1 cellular context compared by ENCODE assay signal in genomic region chr16:12613131-12613991, GRCh38.
TF ChIP-seq lines count a peak whose summit lies in the region.

No MANE protein-coding gene starts in this region.

TF ChIP-seq in HepG2, 621 proteins besides CTCF, POLR2A, EP300 and RAD21 (continued from another document):
- TF ChIP-seq, protein P1, sequence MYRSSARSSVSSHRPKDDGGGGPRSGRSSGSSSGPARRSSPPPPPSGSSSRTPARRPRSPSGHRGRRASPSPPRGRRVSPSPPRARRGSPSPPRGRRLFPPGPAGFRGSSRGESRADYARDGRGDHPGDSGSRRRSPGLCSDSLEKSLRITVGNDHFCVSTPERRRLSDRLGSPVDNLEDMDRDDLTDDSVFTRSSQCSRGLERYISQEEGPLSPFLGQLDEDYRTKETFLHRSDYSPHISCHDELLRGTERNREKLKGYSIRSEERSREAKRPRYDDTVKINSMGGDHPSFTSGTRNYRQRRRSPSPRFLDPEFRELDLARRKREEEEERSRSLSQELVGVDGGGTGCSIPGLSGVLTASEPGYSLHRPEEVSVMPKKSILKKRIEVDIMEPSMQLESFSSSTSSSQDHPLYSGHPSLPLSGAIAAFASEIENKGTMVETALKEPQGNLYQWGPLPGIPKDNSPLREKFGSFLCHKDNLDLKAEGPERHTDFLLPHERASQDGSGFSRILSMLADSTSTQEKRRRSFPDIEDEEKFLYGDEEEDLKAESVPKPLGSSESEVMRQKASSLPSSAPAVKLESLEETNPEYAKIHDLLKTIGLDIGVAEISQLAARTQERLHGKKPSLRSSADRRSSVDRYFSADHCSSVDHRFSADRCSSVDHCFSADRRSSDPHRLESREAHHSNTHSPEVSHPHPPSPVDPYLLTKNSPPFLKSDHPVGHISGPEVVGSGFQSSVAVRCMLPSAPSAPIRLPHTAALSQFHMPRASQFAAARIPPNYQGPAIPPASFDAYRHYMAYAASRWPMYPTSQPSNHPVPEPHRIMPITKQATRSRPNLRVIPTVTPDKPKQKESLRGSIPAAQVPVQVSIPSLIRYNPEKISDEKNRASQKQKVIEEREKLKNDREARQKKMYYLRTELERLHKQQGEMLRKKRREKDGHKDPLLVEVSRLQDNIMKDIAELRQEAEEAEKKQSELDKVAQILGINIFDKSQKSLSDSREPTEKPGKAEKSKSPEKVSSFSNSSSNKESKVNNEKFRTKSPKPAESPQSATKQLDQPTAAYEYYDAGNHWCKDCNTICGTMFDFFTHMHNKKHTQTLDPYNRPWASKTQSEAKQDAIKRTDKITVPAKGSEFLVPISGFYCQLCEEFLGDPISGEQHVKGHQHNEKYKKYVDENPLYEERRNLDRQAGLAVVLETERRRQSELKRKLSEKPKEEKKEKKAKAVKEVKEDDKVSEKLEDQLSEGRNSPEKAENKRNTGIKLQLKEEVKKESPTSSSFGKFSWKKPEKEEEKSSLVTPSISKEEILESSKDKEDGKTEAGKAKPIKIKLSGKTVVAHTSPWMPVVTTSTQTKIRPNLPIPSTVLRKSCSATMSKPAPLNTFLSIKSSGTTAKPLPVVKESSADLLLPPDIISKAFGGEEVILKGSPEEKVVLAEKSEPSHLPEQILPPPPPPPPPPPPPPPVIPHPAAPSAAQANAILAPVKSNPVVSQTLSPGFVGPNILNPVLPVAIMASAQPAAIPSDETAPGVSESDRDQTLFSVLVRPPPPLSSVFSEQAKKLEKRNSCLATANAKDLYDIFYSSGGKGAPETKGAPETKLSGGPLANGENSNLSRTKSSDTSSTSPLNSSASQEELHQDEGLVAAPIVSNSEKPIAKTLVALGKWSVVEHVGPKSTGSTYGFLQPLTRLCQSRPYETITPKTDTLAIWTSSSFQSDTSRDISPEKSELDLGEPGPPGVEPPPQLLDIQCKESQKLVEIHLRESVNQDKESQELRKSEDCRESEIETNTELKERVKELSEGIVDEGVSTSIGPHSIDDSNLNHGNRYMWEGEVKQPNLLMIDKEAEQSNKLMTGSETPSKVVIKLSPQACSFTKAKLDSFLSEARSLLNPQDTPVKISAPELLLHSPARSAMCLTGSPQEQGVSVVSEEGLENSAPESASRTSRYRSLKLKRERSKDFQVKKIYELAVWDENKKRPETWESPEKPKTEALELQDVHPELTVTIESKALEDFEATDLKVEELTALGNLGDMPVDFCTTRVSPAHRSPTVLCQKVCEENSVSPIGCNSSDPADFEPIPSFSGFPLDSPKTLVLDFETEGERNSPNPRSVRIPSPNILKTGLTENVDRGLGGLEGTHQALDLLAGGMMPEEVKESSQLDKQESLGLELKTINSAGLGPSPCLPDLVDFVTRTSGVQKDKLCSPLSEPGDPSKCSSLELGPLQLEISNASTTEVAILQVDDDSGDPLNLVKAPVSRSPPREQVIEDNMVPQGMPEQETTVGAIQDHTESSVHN (CRISPR knock-in tag; IDR thresholded peaks at IDR 0.05), result peak; percentile 88; the same call in 1 of the 2 replicates
- TF ChIP-seq ATF3 (CRISPR knock-in tag; IDR thresholded peaks at IDR 0.05) (peak; percentile 98), TRAFD1 (CRISPR knock-in tag; IDR thresholded peaks at IDR 0.05; ENCODE audit: borderline replicate concordance) (no peak), ZNF629 (CRISPR knock-in tag; conservative IDR thresholded peaks at IDR 0.05) (no peak), ARNTL (CRISPR knock-in tag; IDR thresholded peaks at IDR 0.05) (peak; percentile 96), ZNF615 (CRISPR knock-in tag; IDR thresholded peaks at IDR 0.05; ENCODE audit: borderline replicate concordance) (no peak), DR1 (CRISPR knock-in tag; IDR thresholded peaks at IDR 0.05) (no peak), PRDM4 (CRISPR knock-in tag; IDR thresholded peaks at IDR 0.05; ENCODE audit: borderline replicate concordance) (no peak), ZSCAN20 (CRISPR knock-in tag; IDR thresholded peaks at IDR 0.05; ENCODE audit: borderline replicate concordance) (no peak), AGO2 (optimal IDR thresholded peaks at IDR 0.05; ENCODE audit: low read depth, low read length) (no peak), GZF1 (CRISPR knock-in tag; IDR thresholded peaks at IDR 0.05) (no peak), MLX (CRISPR knock-in tag; IDR thresholded peaks at IDR 0.05) (peak; percentile 22; the same call in 1 of the 2 replicates), ZNF235 (CRISPR knock-in tag; IDR thresholded peaks at IDR 0.05; ENCODE audit: borderline replicate concordance) (no peak), ZFP36L2 (CRISPR knock-in tag; IDR thresholded peaks at IDR 0.05) (no peak), NCOR1 (IDR thresholded peaks at IDR 0.05; ENCODE audit: borderline replicate concordance, low read length) (peak; percentile 99), TBX3 (IDR thresholded peaks at IDR 0.05; ENCODE audit: borderline replicate concordance) (peak; percentile 91), GFI1 (CRISPR knock-in tag; IDR thresholded peaks at IDR 0.05; ENCODE audit: borderline replicate concordance) (peak; percentile 70), MED1 (CRISPR knock-in tag; IDR thresholded peaks at IDR 0.05) (peak; percentile 92), ZNF775 (CRISPR knock-in tag; IDR thresholded peaks at IDR 0.05; ENCODE audit: borderline replicate concordance) (0 out of 2 replicates have a peak, but pooled peaks have one; percentile 54), ZNF432 (CRISPR knock-in tag; IDR thresholded peaks at IDR 0.05; ENCODE audit: borderline replicate concordance) (no peak)
- TF ChIP-seq, protein P2, sequence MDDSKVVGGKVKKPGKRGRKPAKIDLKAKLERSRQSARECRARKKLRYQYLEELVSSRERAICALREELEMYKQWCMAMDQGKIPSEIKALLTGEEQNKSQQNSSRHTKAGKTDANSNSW (CRISPR knock-in tag; IDR thresholded peaks at IDR 0.05; ENCODE audit: borderline replicate concordance), result no peak; the same call in 1 of the 2 replicates
- TF ChIP-seq, protein P3, sequence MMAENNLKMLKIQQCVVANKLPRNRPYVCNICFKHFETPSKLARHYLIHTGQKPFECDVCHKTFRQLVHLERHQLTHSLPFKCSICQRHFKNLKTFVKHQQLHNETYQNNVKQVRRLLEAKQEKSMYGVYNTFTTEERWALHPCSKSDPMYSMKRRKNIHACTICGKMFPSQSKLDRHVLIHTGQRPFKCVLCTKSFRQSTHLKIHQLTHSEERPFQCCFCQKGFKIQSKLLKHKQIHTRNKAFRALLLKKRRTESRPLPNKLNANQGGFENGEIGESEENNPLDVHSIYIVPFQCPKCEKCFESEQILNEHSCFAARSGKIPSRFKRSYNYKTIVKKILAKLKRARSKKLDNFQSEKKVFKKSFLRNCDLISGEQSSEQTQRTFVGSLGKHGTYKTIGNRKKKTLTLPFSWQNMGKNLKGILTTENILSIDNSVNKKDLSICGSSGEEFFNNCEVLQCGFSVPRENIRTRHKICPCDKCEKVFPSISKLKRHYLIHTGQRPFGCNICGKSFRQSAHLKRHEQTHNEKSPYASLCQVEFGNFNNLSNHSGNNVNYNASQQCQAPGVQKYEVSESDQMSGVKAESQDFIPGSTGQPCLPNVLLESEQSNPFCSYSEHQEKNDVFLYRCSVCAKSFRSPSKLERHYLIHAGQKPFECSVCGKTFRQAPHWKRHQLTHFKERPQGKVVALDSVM (CRISPR knock-in tag; IDR thresholded peaks at IDR 0.05), result peak; percentile 68; the same call in 1 of the 2 replicates
- TF ChIP-seq, protein P4, sequence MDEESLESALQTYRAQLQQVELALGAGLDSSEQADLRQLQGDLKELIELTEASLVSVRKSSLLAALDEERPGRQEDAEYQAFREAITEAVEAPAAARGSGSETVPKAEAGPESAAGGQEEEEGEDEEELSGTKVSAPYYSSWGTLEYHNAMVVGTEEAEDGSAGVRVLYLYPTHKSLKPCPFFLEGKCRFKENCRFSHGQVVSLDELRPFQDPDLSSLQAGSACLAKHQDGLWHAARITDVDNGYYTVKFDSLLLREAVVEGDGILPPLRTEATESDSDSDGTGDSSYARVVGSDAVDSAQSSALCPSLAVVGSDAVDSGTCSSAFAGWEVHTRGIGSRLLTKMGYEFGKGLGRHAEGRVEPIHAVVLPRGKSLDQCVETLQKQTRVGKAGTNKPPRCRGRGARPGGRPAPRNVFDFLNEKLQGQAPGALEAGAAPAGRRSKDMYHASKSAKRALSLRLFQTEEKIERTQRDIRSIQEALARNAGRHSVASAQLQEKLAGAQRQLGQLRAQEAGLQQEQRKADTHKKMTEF (CRISPR knock-in tag; IDR thresholded peaks at IDR 0.05), result peak; percentile 90
- TF ChIP-seq, protein P5, sequence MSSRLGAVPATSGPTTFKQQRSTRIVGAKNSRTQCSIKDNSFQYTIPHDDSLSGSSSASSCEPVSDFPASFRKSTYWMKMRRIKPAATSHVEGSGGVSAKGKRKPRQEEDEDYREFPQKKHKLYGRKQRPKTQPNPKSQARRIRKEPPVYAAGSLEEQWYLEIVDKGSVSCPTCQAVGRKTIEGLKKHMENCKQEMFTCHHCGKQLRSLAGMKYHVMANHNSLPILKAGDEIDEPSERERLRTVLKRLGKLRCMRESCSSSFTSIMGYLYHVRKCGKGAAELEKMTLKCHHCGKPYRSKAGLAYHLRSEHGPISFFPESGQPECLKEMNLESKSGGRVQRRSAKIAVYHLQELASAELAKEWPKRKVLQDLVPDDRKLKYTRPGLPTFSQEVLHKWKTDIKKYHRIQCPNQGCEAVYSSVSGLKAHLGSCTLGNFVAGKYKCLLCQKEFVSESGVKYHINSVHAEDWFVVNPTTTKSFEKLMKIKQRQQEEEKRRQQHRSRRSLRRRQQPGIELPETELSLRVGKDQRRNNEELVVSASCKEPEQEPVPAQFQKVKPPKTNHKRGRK (CRISPR knock-in tag; IDR thresholded peaks at IDR 0.05), result no peak
